11 cellular contexts compared by ENCODE assay signal in genomic region chr14:88834883-88835431, GRCh38. TPM values are rescaled to one million over a fixed set of nuclear protein-coding genes. Genes with fewer than 3 reads are reported as not detected.
DNase-seq lines count a peak whose midpoint lies in the region; ATAC-seq and TF ChIP-seq lines count a peak whose summit lies in the region.
"Had no signal": no experiment of that assay in that cellular context is flagged by ENCODE, and none has a peak within 500 bp of the region (broad histone marks: within the 10 kb centered on the region; RNA-seq: fewer than 3 reads in every experiment).

No MANE protein-coding gene starts in this region.

- H3K4me1 Mint-ChIP-seq in brain = peaks cover 51% of the 10 kb centered on the region
- no peaks in the 10 kb centered on the region for H3K4me1 Mint-ChIP-seq in activated T-helper 2 cell treated with anti-CD3 and anti-CD28 coated beads, Interferon-gamma antibody, Interleukin-2, Interleukin-4, amounts not matched to agents 10 μg/mL and 5 μg/mL and 100 μg/mL, durations not matched to agents 14 hours and 24 hours and 36 hours (ENCODE audit: low read depth)

- H3K27ac ChIP-seq in testis = peak overlapping the region; percentile 83 to 84
- H3K27ac ChIP-seq: RWPE1 had no signal

- peak overlapping the region in 3 of 5 experiments; percentile 37 to 60 (median 59) for H3K27ac Mint-ChIP-seq in brain
- no peak overlapping the region for H3K27ac Mint-ChIP-seq in activated T-helper 2 cell treated with anti-CD3 and anti-CD28 coated beads, Interferon-gamma antibody, Interleukin-2, Interleukin-4, amounts not matched to agents 10 μg/mL and 5 μg/mL and 100 μg/mL, durations not matched to agents 14 hours and 24 hours and 36 hours

- no peak for ATAC-seq in HG03045 (IDR thresholded peaks at IDR 0.05; ENCODE audit: unreplicated experiment)

- DNase-seq in NCI-H82 (lab: John Stamatoyannopoulos, UW) (peak; percentile 22), NCI-H82 treated with DMSO at 0.1 percent for 48 hours (lab: John Stamatoyannopoulos, UW; ENCODE audit: unreplicated experiment) (no peak), iris pigment epithelial cell (ENCODE audit: low read depth) (peak; percentile 77), testis (no peak), MG63 (no peak)
- no peak for DNase-seq in activated T-helper 2 cell treated with anti-CD3 and anti-CD28 coated beads, Interferon-gamma antibody, Interleukin-2, Interleukin-4, amounts not matched to agents 10 μg/mL and 5 μg/mL and 100 μg/mL, durations not matched to agents 14 hours and 24 hours and 36 hours (ENCODE audit: low spot score)
- DNase-seq: GF-D8, KG1 had no signal

- H3K27me3 ChIP-seq in testis = no peaks in the 10 kb centered on the region
- H3K27me3 ChIP-seq in MG63 = no peaks in the 10 kb centered on the region

- peaks cover 4% of the 10 kb centered on the region for H3K27me3 Mint-ChIP-seq in brain
- peaks cover 16% of the 10 kb centered on the region for H3K27me3 Mint-ChIP-seq in activated T-helper 2 cell treated with anti-CD3 and anti-CD28 coated beads, Interferon-gamma antibody, Interleukin-2, Interleukin-4, amounts not matched to agents 10 μg/mL and 5 μg/mL and 100 μg/mL, durations not matched to agents 14 hours and 24 hours and 36 hours (ENCODE audit: low read depth)

- peaks cover 0 to 6% (median 5%) of the 10 kb centered on the region in 5 experiments for H3K9me3 Mint-ChIP-seq in brain
- H3K9me3 Mint-ChIP-seq in activated T-helper 2 cell treated with anti-CD3 and anti-CD28 coated beads, Interferon-gamma antibody, Interleukin-2, Interleukin-4, amounts not matched to agents 10 μg/mL and 5 μg/mL and 100 μg/mL, durations not matched to agents 14 hours and 24 hours and 36 hours = no peaks in the 10 kb centered on the region

- TF ChIP-seq CTCF in brain (conservative IDR thresholded peaks at IDR 0.05) (no peak), testis (IDR thresholded peaks at IDR 0.05) (no peak)

- H3K9me3 ChIP-seq in testis = no peaks in the 10 kb centered on the region
- H3K9me3 ChIP-seq in MG63 = no peaks in the 10 kb centered on the region; the same call in 1 of the 2 replicates

- H3K36me3 ChIP-seq in testis (ENCODE audit: low read depth, missing control alignments) (no peaks in the 10 kb centered on the region), MG63 (peaks cover 7% of the 10 kb centered on the region; the same call in 1 of the 2 replicates)

- H3K4me3 Mint-ChIP-seq in brain = peak overlapping the region in 3 of 5 experiments; percentile 20 to 54 (median 27)
- no peak overlapping the region for H3K4me3 Mint-ChIP-seq in activated T-helper 2 cell treated with anti-CD3 and anti-CD28 coated beads, Interferon-gamma antibody, Interleukin-2, Interleukin-4, amounts not matched to agents 10 μg/mL and 5 μg/mL and 100 μg/mL, durations not matched to agents 14 hours and 24 hours and 36 hours (ENCODE audit: low read depth)

- H3K4me3 ChIP-seq in testis (no peak overlapping the region), MG63 (no peak overlapping the region)

- no peak for TF ChIP-seq POLR2A in testis (IDR thresholded peaks at IDR 0.05)

- intact Hi-C loops in testis (cut with DNase I; ENCODE audit: low total_unique reads) = no loop called here
- intact Hi-C loops in activated T-helper 2 cell treated with anti-CD3 and anti-CD28 coated beads, Interferon-gamma antibody, Interleukin-2, Interleukin-4, amounts not matched to agents 10 μg/mL and 5 μg/mL and 100 μg/mL, durations not matched to agents 14 hours and 24 hours and 36 hours (cut with micrococcal nuclease) = no loop called here

- peaks cover 52% of the 10 kb centered on the region for H3K4me1 ChIP-seq in testis

- H3K36me3 Mint-ChIP-seq in brain = peaks cover 15% of the 10 kb centered on the region
- H3K36me3 Mint-ChIP-seq in activated T-helper 2 cell treated with anti-CD3 and anti-CD28 coated beads, Interferon-gamma antibody, Interleukin-2, Interleukin-4, amounts not matched to agents 10 μg/mL and 5 μg/mL and 100 μg/mL, durations not matched to agents 14 hours and 24 hours and 36 hours (ENCODE audit: low read depth) = no peaks in the 10 kb centered on the region

RNA-seq across cellular contexts. Expression of gene TTC8, which starts 10.5 kb away (rescaled TPM):
- polyA plus RNA-seq in brain (ENCODE audit: insufficient read depth, low read depth, low replicate concordance) (9.7 TPM), testis (ENCODE audit: insufficient read depth, low read depth, low replicate concordance) (67.5 TPM)
- total RNA-seq in testis = 100 to 1,000 TPM; 139 to 144 TPM
- 2.1 and 3.1 TPM in 2 replicates for total RNA-seq in activated T-helper 2 cell treated with anti-CD3 and anti-CD28 coated beads, Interferon-gamma antibody, Interleukin-2, Interleukin-4, amounts not matched to agents 10 μg/mL and 5 μg/mL and 100 μg/mL, durations not matched to agents 14 hours and 24 hours and 36 hours
- total RNA-seq in MG63 (2014; rRNA removed; shearing (Covaris generic); ENCODE audit: low replicate concordance) = 35.8 and 42.1 TPM in 2 replicates

RNA-seq across cellular contexts. Expression of gene EML5, which starts 42.2 kb away (rescaled TPM):
- 1.4 TPM for polyA plus RNA-seq in brain (ENCODE audit: insufficient read depth, low read depth, low replicate concordance)
- total RNA-seq in testis = 10 to 100 TPM; 17.7 to 19.3 TPM
- 4.2 TPM for polyA plus RNA-seq in testis (ENCODE audit: insufficient read depth, low read depth, low replicate concordance)
- total RNA-seq in activated T-helper 2 cell treated with anti-CD3 and anti-CD28 coated beads, Interferon-gamma antibody, Interleukin-2, Interleukin-4, amounts not matched to agents 10 μg/mL and 5 μg/mL and 100 μg/mL, durations not matched to agents 14 hours and 24 hours and 36 hours = 0.39 and 0.55 TPM in 2 replicates
- total RNA-seq in MG63 (2014; rRNA removed; shearing (Covaris generic); ENCODE audit: low replicate concordance) = 0.23 and 0.62 TPM in 2 replicates

Comparison
In these comparisons a context has a peak if more than half of its experiments do, and no peak if none do; other contexts are left out.
1. DNase-seq: peak in NCI-H82 (single experiment) and iris pigment epithelial cell (single experiment); none in NCI-H82 treated with DMSO at 0.1 percent for 48 hours (single experiment), testis (single experiment), activated T-helper 2 cell treated with anti-CD3 and anti-CD28 coated beads, Interferon-gamma antibody, Interleukin-2, Interleukin-4, amounts not matched to agents 10 μg/mL and 5 μg/mL and 100 μg/mL, durations not matched to agents 14 hours and 24 hours and 36 hours (single experiment) and MG63 (single experiment).
2. RNA of gene EML5, which starts 42.2 kb away (total RNA-seq): 17.7 to 19.3 TPM in testis; 0.39 to 0.55 TPM in activated T-helper 2 cell treated with anti-CD3 and anti-CD28 coated beads, Interferon-gamma antibody, Interleukin-2, Interleukin-4, amounts not matched to agents 10 μg/mL and 5 μg/mL and 100 μg/mL, durations not matched to agents 14 hours and 24 hours and 36 hours and 0.23 to 0.62 TPM in MG63; every median in the first group is over 10 times any median in the second.